Comparison of ENCODE assay signal across 1 cellular context in the genomic region with DNA sequence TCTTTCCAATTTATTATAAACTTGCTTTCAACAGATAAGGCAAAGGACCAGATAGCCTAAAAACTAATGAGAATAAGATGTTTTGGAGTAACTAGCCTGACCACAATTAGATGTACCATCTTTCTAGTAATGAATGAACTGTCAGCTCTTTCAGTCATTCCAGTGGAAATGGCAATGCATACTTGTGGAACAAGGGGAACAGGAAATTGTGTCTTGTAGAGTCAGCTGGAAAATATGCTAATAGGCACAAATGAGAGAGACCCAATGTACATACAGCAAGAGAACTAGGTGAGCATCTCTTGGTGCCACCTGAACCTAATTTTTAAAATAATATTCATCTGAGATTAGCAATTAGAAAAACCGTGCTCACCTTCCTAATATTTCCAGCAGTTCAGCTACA.
TF ChIP-seq lines count a peak whose summit lies in the region.

No MANE protein-coding gene starts in this region.

TF ChIP-seq in IMR-90, 13 proteins besides CTCF, POLR2A, EP300 and RAD21 (continued from another document):
- TF ChIP-seq, protein P1, sequence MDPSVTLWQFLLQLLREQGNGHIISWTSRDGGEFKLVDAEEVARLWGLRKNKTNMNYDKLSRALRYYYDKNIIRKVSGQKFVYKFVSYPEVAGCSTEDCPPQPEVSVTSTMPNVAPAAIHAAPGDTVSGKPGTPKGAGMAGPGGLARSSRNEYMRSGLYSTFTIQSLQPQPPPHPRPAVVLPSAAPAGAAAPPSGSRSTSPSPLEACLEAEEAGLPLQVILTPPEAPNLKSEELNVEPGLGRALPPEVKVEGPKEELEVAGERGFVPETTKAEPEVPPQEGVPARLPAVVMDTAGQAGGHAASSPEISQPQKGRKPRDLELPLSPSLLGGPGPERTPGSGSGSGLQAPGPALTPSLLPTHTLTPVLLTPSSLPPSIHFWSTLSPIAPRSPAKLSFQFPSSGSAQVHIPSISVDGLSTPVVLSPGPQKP (IDR thresholded peaks at IDR 0.05; ENCODE audit: borderline replicate concordance, low read depth, low read length) = no peak
- TF ChIP-seq MAZ (IDR thresholded peaks at IDR 0.05; ENCODE audit: borderline replicate concordance, low read depth, low read length) = no peak
- TF ChIP-seq RFX5 (IDR thresholded peaks at IDR 0.05; ENCODE audit: low read depth, low read length) = no peak
- TF ChIP-seq, protein P2, sequence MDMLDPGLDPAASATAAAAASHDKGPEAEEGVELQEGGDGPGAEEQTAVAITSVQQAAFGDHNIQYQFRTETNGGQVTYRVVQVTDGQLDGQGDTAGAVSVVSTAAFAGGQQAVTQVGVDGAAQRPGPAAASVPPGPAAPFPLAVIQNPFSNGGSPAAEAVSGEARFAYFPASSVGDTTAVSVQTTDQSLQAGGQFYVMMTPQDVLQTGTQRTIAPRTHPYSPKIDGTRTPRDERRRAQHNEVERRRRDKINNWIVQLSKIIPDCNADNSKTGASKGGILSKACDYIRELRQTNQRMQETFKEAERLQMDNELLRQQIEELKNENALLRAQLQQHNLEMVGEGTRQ (IDR thresholded peaks at IDR 0.05; ENCODE audit: low read depth, low read length) = no peak
- TF ChIP-seq BHLHE40 (IDR thresholded peaks at IDR 0.05; ENCODE audit: low read depth, low read length) = no peak
- no peak for TF ChIP-seq FOS (IDR thresholded peaks at IDR 0.05; ENCODE audit: low read depth, low read length)
- TF ChIP-seq MAFK (IDR thresholded peaks at IDR 0.05; ENCODE audit: low read depth, low read length) = no peak
